8 cellular contexts compared by ENCODE assay signal in genomic region chr10:89350911-89351315, GRCh38. TPM values are rescaled to one million over a fixed set of nuclear protein-coding genes. Genes with fewer than 3 reads are reported as not detected.
DNase-seq lines count a peak whose midpoint lies in the region; ATAC-seq and TF ChIP-seq lines count a peak whose summit lies in the region.
"Not testable (repeated sequence)": the region's sequence is repeated elsewhere in the genome, so short reads cannot be mapped to it uniquely, and the experiment has no call there.

No MANE protein-coding gene starts in this region.

- H3F3A ChIP-seq in Loucy (ENCODE audit: low read depth): not testable (repeated sequence)

- peak overlapping the region; percentile 63 for H3K4me3 Mint-ChIP-seq in Caco-2 (ENCODE audit: unreplicated experiment)
- peak overlapping the region; percentile 32 for H3K4me3 Mint-ChIP-seq in activated naive CD4-positive, alpha-beta T cell treated with anti-CD3 and anti-CD28 coated beads, Interleukin-2, amount 50 U/mL, for 24 hours
- not testable (repeated sequence) for H3K4me3 Mint-ChIP-seq in mesothelial cell of epicardium
- peak overlapping the region; percentile 13 for H3K4me3 Mint-ChIP-seq in stimulated activated effector memory CD8-positive, alpha-beta T cell treated with anti-CD3 and anti-CD28 coated beads, Interleukin-12 subunit alpha, Interleukin-12 subunit beta, amount 100 ng/mL, for 72 hours

- H3K4me1 ChIP-seq in Caco-2 (peaks cover 65% of the 10 kb centered on the region), Loucy (ENCODE audit: insufficient read depth, low read length, poor library complexity, severe bottlenecking) (peaks cover 56% of the 10 kb centered on the region)

- BruUV-seq in Caco-2 (replicated peaks; lab: Mats Ljungman, UMichigan): not testable (repeated sequence)

- POLR2A ChIA-PET in Caco-2 (lab: Charles Lee): not testable (repeated sequence)

- not testable (repeated sequence) for H3K9ac ChIP-seq in Loucy (ENCODE audit: low read depth, low read length, poor library complexity, severe bottlenecking)

- not testable (repeated sequence) for H4K20me1 ChIP-seq in Loucy (ENCODE audit: insufficient read depth, low read length, poor library complexity, severe bottlenecking)

- not testable (repeated sequence) for H3K36me3 ChIP-seq in Caco-2 (ENCODE audit: control insufficient read depth, insufficient read depth, low read length); Loucy (ENCODE audit: insufficient read depth, low read length)

- ATAC-seq in GM19463 (IDR thresholded peaks at IDR 0.05; ENCODE audit: unreplicated experiment): peak; percentile 34
- ATAC-seq in HG02884 (IDR thresholded peaks at IDR 0.05; ENCODE audit: unreplicated experiment): peak; percentile 34
- not testable (repeated sequence) for ATAC-seq in stimulated activated effector memory CD8-positive, alpha-beta T cell treated with anti-CD3 and anti-CD28 coated beads, Interleukin-12 subunit alpha, Interleukin-12 subunit beta, amount 100 ng/mL, for 72 hours

- peak overlapping the region; percentile 23 for H3K4me2 ChIP-seq in Loucy (ENCODE audit: low read depth, low read length, poor library complexity, severe bottlenecking)

- intact Hi-C loops in Caco-2 (cut with micrococcal nuclease; ENCODE audit: unreplicated experiment): loop anchor here (5.0 kb wide), 2 partner anchors 351 to 1581 kb away; partner anchors contain the start of gene KIF20B

- not testable (repeated sequence) for H3K9me2 ChIP-seq in Loucy (replicated peaks; ENCODE audit: low read depth, low read length)

- H3K4me1 Mint-ChIP-seq in Caco-2 (ENCODE audit: low read depth, unreplicated experiment): peaks cover 44% of the 10 kb centered on the region
- H3K4me1 Mint-ChIP-seq in activated naive CD4-positive, alpha-beta T cell treated with anti-CD3 and anti-CD28 coated beads, Interleukin-2, amount 50 U/mL, for 24 hours: peaks cover 38% of the 10 kb centered on the region
- H3K4me1 Mint-ChIP-seq in mesothelial cell of epicardium: peaks cover 65% of the 10 kb centered on the region
- H3K4me1 Mint-ChIP-seq in stimulated activated effector memory CD8-positive, alpha-beta T cell treated with anti-CD3 and anti-CD28 coated beads, Interleukin-12 subunit alpha, Interleukin-12 subunit beta, amount 100 ng/mL, for 72 hours: peaks cover 28% of the 10 kb centered on the region

- H3K27me3 ChIP-seq in Caco-2 (replicated peaks; ENCODE audit: control insufficient read depth, insufficient read depth, low read length); Loucy (ENCODE audit: insufficient read depth, low read length, poor library complexity, severe bottlenecking): not testable (repeated sequence)

- CTCF ChIA-PET in Caco-2 (lab: Charles Lee): interaction anchor here (1.5 kb wide), 1 partner anchor 18 kb away, joined by 3 read pairs; no protein-coding TSS in a partner anchor

- H3K9me3 ChIP-seq in Caco-2; Loucy (ENCODE audit: insufficient read depth, low read depth, low read length): not testable (repeated sequence)

- DNase-seq in Caco-2: peak; percentile 29 to 47
- DNase-seq in fibroblast of mammary gland (ENCODE audit: low read depth): peak; percentile 54
- not testable (repeated sequence) for DNase-seq in mesothelial cell of epicardium (ENCODE audit: low spot score in 2 of 2, unreplicated experiment in 2 of 2); stimulated activated effector memory CD8-positive, alpha-beta T cell treated with anti-CD3 and anti-CD28 coated beads, Interleukin-12 subunit alpha, Interleukin-12 subunit beta, amount 100 ng/mL, for 72 hours (ENCODE audit: low spot score in 2 of 2)

- H3K9me3 Mint-ChIP-seq in Caco-2 (ENCODE audit: unreplicated experiment); activated naive CD4-positive, alpha-beta T cell treated with anti-CD3 and anti-CD28 coated beads, Interleukin-2, amount 50 U/mL, for 24 hours; mesothelial cell of epicardium; stimulated activated effector memory CD8-positive, alpha-beta T cell treated with anti-CD3 and anti-CD28 coated beads, Interleukin-12 subunit alpha, Interleukin-12 subunit beta, amount 100 ng/mL, for 72 hours: not testable (repeated sequence)

- TF ChIP-seq CTCF in Caco-2 (IDR thresholded peaks at IDR 0.05; ENCODE audit: insufficient read depth in 1 of 2, low read depth in 1 of 2, low read length in 1 of 2, severe bottlenecking in 1 of 2, unreplicated experiment in 1 of 2); Loucy (conservative IDR thresholded peaks at IDR 0.05; ENCODE audit: low read length); fibroblast of mammary gland (conservative IDR thresholded peaks at IDR 0.05; ENCODE audit: control insufficient read depth, insufficient read depth, low read depth, low read length); mesothelial cell of epicardium (IDR thresholded peaks at IDR 0.05; ENCODE audit: unreplicated experiment): not testable (repeated sequence)

- H3K27ac Mint-ChIP-seq in Caco-2 (ENCODE audit: unreplicated experiment): peak overlapping the region; percentile 93
- not testable (repeated sequence) for H3K27ac Mint-ChIP-seq in activated naive CD4-positive, alpha-beta T cell treated with anti-CD3 and anti-CD28 coated beads, Interleukin-2, amount 50 U/mL, for 24 hours; stimulated activated effector memory CD8-positive, alpha-beta T cell treated with anti-CD3 and anti-CD28 coated beads, Interleukin-12 subunit alpha, Interleukin-12 subunit beta, amount 100 ng/mL, for 72 hours
- H3K27ac Mint-ChIP-seq in mesothelial cell of epicardium: peak overlapping the region; percentile 100

- H3K27me3 Mint-ChIP-seq in Caco-2 (ENCODE audit: insufficient read depth, unreplicated experiment); activated naive CD4-positive, alpha-beta T cell treated with anti-CD3 and anti-CD28 coated beads, Interleukin-2, amount 50 U/mL, for 24 hours; mesothelial cell of epicardium (ENCODE audit: low read depth): not testable (repeated sequence)

- peaks cover 18% of the 10 kb centered on the region for H3K36me3 Mint-ChIP-seq in Caco-2 (ENCODE audit: insufficient read depth, unreplicated experiment)
- not testable (repeated sequence) for H3K36me3 Mint-ChIP-seq in activated naive CD4-positive, alpha-beta T cell treated with anti-CD3 and anti-CD28 coated beads, Interleukin-2, amount 50 U/mL, for 24 hours; mesothelial cell of epicardium; stimulated activated effector memory CD8-positive, alpha-beta T cell treated with anti-CD3 and anti-CD28 coated beads, Interleukin-12 subunit alpha, Interleukin-12 subunit beta, amount 100 ng/mL, for 72 hours

- H3K4me3 ChIP-seq in Caco-2 (ENCODE audit: low read depth, low read length); Loucy (ENCODE audit: low read length, poor library complexity, severe bottlenecking); fibroblast of mammary gland (ENCODE audit: control insufficient read depth, low read depth, low read length): not testable (repeated sequence)

- H3K79me2 ChIP-seq in Loucy (ENCODE audit: insufficient read depth, low read length): not testable (repeated sequence)

- H2AFZ ChIP-seq in Loucy (ENCODE audit: low read length): not testable (repeated sequence)

RNA-seq across cellular contexts. Expression of gene IFIT3, which starts 23.1 kb away (rescaled TPM):
- total RNA-seq in Caco-2 (2022) (1.5 and 1.8 TPM in 2 replicates), mesothelial cell of epicardium (14.3 to 17.8 TPM (median 14.9 TPM) in 3 replicates)

RNA-seq across cellular contexts. Expression of gene IFIT1B, which starts 26.9 kb away (rescaled TPM):
- total RNA-seq in Caco-2 (2022) (not detected in 2 replicates), mesothelial cell of epicardium (not detected in 3 replicates)

RNA-seq across cellular contexts. Expression of gene IFIT1, which starts 41.5 kb away (rescaled TPM):
- total RNA-seq in Caco-2 (2022) (4.3 and 5.4 TPM in 2 replicates), mesothelial cell of epicardium (34.5 to 44.1 TPM (median 35.4 TPM) in 3 replicates)

RNA-seq across cellular contexts. Expression of gene IFIT2, which starts 49.1 kb away (rescaled TPM):
- total RNA-seq in Caco-2 (2022) (0.43 and 0.56 TPM in 2 replicates), mesothelial cell of epicardium (2.3 to 3.6 TPM (median 2.9 TPM) in 3 replicates)
